24 cellular contexts compared by ENCODE assay signal in genomic region chr7:139597028-139597427, GRCh38.
"Had no signal": no experiment of that assay in that cellular context is flagged by ENCODE, and none has a peak within 500 bp of the region (broad histone marks: within the 10 kb centered on the region; RNA-seq: fewer than 3 reads in every experiment).

No MANE protein-coding gene starts in this region.

- H3K4me1 ChIP-seq: colonic mucosa, gastrocnemius medialis had no signal

- DNase-seq: activated CD4-positive, alpha-beta memory T cell treated with anti-CD3 and anti-CD28 coated beads, Interleukin-2, amount 10 ng/mL, durations not matched to agents 7 days and 5 days; activated CD4-positive, alpha-beta T cell treated with anti-CD3 and anti-CD28 coated beads for 1 hour; activated CD4-positive, alpha-beta T cell treated with anti-CD3 and anti-CD28 coated beads for 4 hours; activated CD4-positive, alpha-beta T cell treated with anti-CD3 and anti-CD28 coated beads, Interleukin-2, amount 10 ng/mL, durations not matched to agents 7 days and 5 days; activated CD4-positive, alpha-beta T cell treated with anti-CD3 and anti-CD28 coated beads, Interleukin-2, amount 50 U/mL, for 4 hours; activated effector memory CD4-positive, alpha-beta T cell treated with anti-CD3 and anti-CD28 coated beads, Interleukin-2, amount 50 U/mL, for 16 hours; activated naive CD4-positive, alpha-beta T cell treated with anti-CD3 and anti-CD28 coated beads for 36 hours; activated naive CD8-positive, alpha-beta T cell treated with anti-CD3 and anti-CD28 coated beads for 36 hours; activated naive CD8-positive, alpha-beta T cell treated with anti-CD3 and anti-CD28 coated beads, Interleukin-2, amount 50 U/mL, for 24 hours; activated T-cell treated with anti-CD3 and anti-CD28 coated beads, Interleukin-2, amount 50 U/mL, for 1 hour; activated T-cell treated with anti-CD3 and anti-CD28 coated beads, Interleukin-2, amount 50 U/mL, for 48 hours; amygdala; body of pancreas; caudate nucleus; colonic mucosa; effector memory CD4-positive, alpha-beta T cell; endodermal cell; foreskin fibroblast; gastrocnemius medialis; glutamatergic neuron; heart left ventricle; T-helper 2 cell had no signal

- H3K27me3 ChIP-seq: adrenal gland, body of pancreas, colonic mucosa, gastrocnemius medialis, heart left ventricle had no signal

- H3K36me3 ChIP-seq: colonic mucosa had no signal

- H3K4me3 ChIP-seq: adrenal gland, body of pancreas, colonic mucosa, gastrocnemius medialis, heart left ventricle had no signal

- H3K9me3 ChIP-seq: adrenal gland, body of pancreas, colonic mucosa, gastrocnemius medialis, heart left ventricle had no signal

- ATAC-seq: activated naive CD8-positive, alpha-beta T cell treated with anti-CD3 and anti-CD28 coated beads, Interleukin-2, amount 50 U/mL, for 24 hours; body of pancreas; esophagus mucosa; gastrocnemius medialis; heart left ventricle had no signal

- H3K27ac ChIP-seq: adrenal gland, body of pancreas, colonic mucosa, gastrocnemius medialis, heart left ventricle had no signal
